ENCODE assay signal across 10 cellular contexts in genomic region chr1:91555074-91555730, GRCh38. TPM values are rescaled to one million over a fixed set of nuclear protein-coding genes. Genes with fewer than 3 reads are reported as not detected.
DNase-seq lines count a peak whose midpoint lies in the region; ATAC-seq and TF ChIP-seq lines count a peak whose summit lies in the region.
"Had no signal": no experiment of that assay in that cellular context is flagged by ENCODE, and none has a peak within 500 bp of the region (broad histone marks: within the 10 kb centered on the region; RNA-seq: fewer than 3 reads in every experiment).

No MANE protein-coding gene starts in this region.

- H2AFZ ChIP-seq in ACC112 (ENCODE audit: low read length, unreplicated experiment) = peak overlapping the region; percentile 25

- ATAC-seq in activated naive CD8-positive, alpha-beta T cell treated with anti-CD3 and anti-CD28 coated beads, Interleukin-2, amount 50 U/mL, for 24 hours = no peak

- H3K27ac ChIP-seq in ACC112 (ENCODE audit: low read depth, low read length) = peak overlapping the region; percentile 84
- H3K27ac ChIP-seq: VCaP had no signal

- H3K36me3 Mint-ChIP-seq in activated naive CD8-positive, alpha-beta T cell treated with anti-CD3 and anti-CD28 coated beads, Interleukin-2, amount 50 U/mL, for 24 hours (ENCODE audit: low read depth) = peaks cover 1% of the 10 kb centered on the region

- H3K4me3 Mint-ChIP-seq in activated naive CD8-positive, alpha-beta T cell treated with anti-CD3 and anti-CD28 coated beads, Interleukin-2, amount 50 U/mL, for 24 hours = peak overlapping the region; percentile 24

- peak; percentile 55 for DNase-seq in H7
- no peak for DNase-seq in activated naive CD8-positive, alpha-beta T cell treated with anti-CD3 and anti-CD28 coated beads, Interleukin-2, amount 50 U/mL, for 24 hours
- DNase-seq in kidney epithelial cell (ENCODE audit: low read depth) = no peak
- no peak for DNase-seq in stimulated activated CD4-positive, alpha-beta T cell treated with anti-CD3 and anti-CD28 coated beads, Interleukin-4, amount 100 ng/mL, for 1 hour
- no peak for DNase-seq in NCI-H526 treated with DMSO at 0.1 percent for 48 hours (lab: John Stamatoyannopoulos, UW)
- no peak for DNase-seq in NCI-H526 (lab: John Stamatoyannopoulos, UW)
- DNase-seq in DMS53 treated with DMSO at 0.1 percent for 48 hours (lab: John Stamatoyannopoulos, UW; ENCODE audit: unreplicated experiment) = no peak
- DNase-seq: DMS79 had no signal

- peaks cover 83% of the 10 kb centered on the region for H3K4me1 Mint-ChIP-seq in activated naive CD8-positive, alpha-beta T cell treated with anti-CD3 and anti-CD28 coated beads, Interleukin-2, amount 50 U/mL, for 24 hours

- H3K9me3 Mint-ChIP-seq in activated naive CD8-positive, alpha-beta T cell treated with anti-CD3 and anti-CD28 coated beads, Interleukin-2, amount 50 U/mL, for 24 hours = peaks cover 3% of the 10 kb centered on the region

- H3K27me3 ChIP-seq in ACC112 (ENCODE audit: insufficient read depth, low read length) (no peaks in the 10 kb centered on the region), H7 (ENCODE audit: control insufficient read depth, insufficient read depth, low read length) (no peaks in the 10 kb centered on the region), kidney epithelial cell (ENCODE audit: control insufficient read depth, insufficient read depth, low read length) (no peaks in the 10 kb centered on the region)

- no peaks in the 10 kb centered on the region for H3K27me3 Mint-ChIP-seq in activated naive CD8-positive, alpha-beta T cell treated with anti-CD3 and anti-CD28 coated beads, Interleukin-2, amount 50 U/mL, for 24 hours

- H3K4me3 ChIP-seq in ACC112 (ENCODE audit: low read depth, low read length) = no peak overlapping the region
- no peak overlapping the region for H3K4me3 ChIP-seq in H7 (ENCODE audit: insufficient read depth, low read depth, low read length)
- no peak overlapping the region for H3K4me3 ChIP-seq in kidney epithelial cell (ENCODE audit: low read depth, low read length)

- H3K36me3 ChIP-seq in ACC112 (ENCODE audit: insufficient read depth, low read length) = no peaks in the 10 kb centered on the region
- H3K36me3 ChIP-seq in H7 (replicated peaks; ENCODE audit: control insufficient read depth, insufficient read depth, low read length) = no peaks in the 10 kb centered on the region
- no peaks in the 10 kb centered on the region for H3K36me3 ChIP-seq in kidney epithelial cell (ENCODE audit: control insufficient read depth, insufficient read depth, low read length)

- H3K79me2 ChIP-seq in ACC112 (ENCODE audit: control insufficient read depth, insufficient read depth, low read length, unreplicated experiment) = no peaks in the 10 kb centered on the region

- TF ChIP-seq CTCF in kidney epithelial cell (IDR thresholded peaks at IDR 0.05; ENCODE audit: insufficient read depth, low read length, poor library complexity, severe bottlenecking) = peak; percentile 29

- peak overlapping the region; percentile 92 for H3K27ac Mint-ChIP-seq in activated naive CD8-positive, alpha-beta T cell treated with anti-CD3 and anti-CD28 coated beads, Interleukin-2, amount 50 U/mL, for 24 hours

- H3K4me1 ChIP-seq in ACC112 (ENCODE audit: control insufficient read depth, insufficient read depth, low read length, unreplicated experiment) = peaks cover 44% of the 10 kb centered on the region

RNA-seq across cellular contexts. Expression of gene CDC7, which starts 54.6 kb away (rescaled TPM):
- total RNA-seq in H7 (2014; rRNA removed; shearing (Covaris generic)) = 59.0 and 74.2 TPM in 2 replicates
- 5.7 and 6.1 TPM in 2 replicates for total RNA-seq in kidney epithelial cell
